37 cellular contexts compared by ENCODE assay signal in the genomic region with DNA sequence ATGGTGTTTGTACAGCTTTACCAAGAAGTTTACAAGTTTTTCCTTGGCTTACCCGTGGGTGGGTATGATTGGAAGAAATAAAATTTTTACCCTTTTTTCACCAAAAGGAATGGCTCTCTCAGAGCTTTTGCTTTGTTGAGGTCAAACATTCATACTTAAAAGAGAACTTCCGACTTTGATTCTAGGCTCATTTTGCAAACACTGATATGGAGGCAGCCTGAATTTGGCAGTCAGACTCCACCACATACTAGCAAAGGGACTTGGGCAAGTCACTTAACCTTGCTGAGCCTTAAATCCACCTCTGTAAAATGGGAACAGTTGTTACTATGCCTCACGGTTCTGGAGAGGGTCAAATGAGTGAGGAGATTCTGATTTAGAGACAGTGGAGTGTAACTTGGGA.
DNase-seq lines count a peak whose midpoint lies in the region; ATAC-seq, FAIRE-seq and TF ChIP-seq lines count a peak whose summit lies in the region.
"Had no signal": no experiment of that assay in that cellular context is flagged by ENCODE, and none has a peak within 500 bp of the region (broad histone marks: within the 10 kb centered on the region; RNA-seq: fewer than 3 reads in every experiment).

No MANE protein-coding gene starts in this region.

- in situ Hi-C loops in K562 (cut with MboI), result no loop called here

- H3K9me3 ChIP-seq in left ventricle myocardium inferior (replicated peaks), result no peaks in the 10 kb centered on the region
- H3K9me3 ChIP-seq in right atrium auricular region, result no peaks in the 10 kb centered on the region
- H3K9me3 ChIP-seq in heart left ventricle, result no peaks in the 10 kb centered on the region
- no peaks in the 10 kb centered on the region for H3K9me3 ChIP-seq in K562 (replicated peaks; ENCODE audit: control insufficient read depth, insufficient read depth, low read depth, low read length)
- H3K9me3 ChIP-seq: A549; BE2C; BLaER1; BLaER1 treated with 17β-estradiol and CSF1 and Interleukin-3, amounts not matched to agents 10 nM and 100 nM; Caco-2 had no signal

- no peak overlapping the region for H3K4me3 Mint-ChIP-seq in GM23338
- H3K4me3 Mint-ChIP-seq: B cell; CD14-positive monocyte; CD4-positive, alpha-beta memory T cell; CD4-positive, alpha-beta T cell; CD4-positive, CD25-positive, alpha-beta regulatory T cell; CD8-positive, alpha-beta memory T cell; CD8-positive, alpha-beta T cell had no signal

- H3K27me3 Mint-ChIP-seq in GM23338 (ENCODE audit: insufficient read depth, low read depth, poor library complexity), result no peaks in the 10 kb centered on the region
- H3K27me3 Mint-ChIP-seq: B cell; CD4-positive, alpha-beta T cell; CD4-positive, CD25-positive, alpha-beta regulatory T cell had no signal

- peak overlapping the region; percentile 19; the same call in 1 of the 2 replicates for H3K27ac Mint-ChIP-seq in GM23338
- H3K27ac Mint-ChIP-seq: B cell; CD14-positive monocyte; CD4-positive, alpha-beta memory T cell; CD4-positive, alpha-beta T cell; CD4-positive, CD25-positive, alpha-beta regulatory T cell; CD8-positive, alpha-beta memory T cell; CD8-positive, alpha-beta T cell had no signal

- H3K4me2 ChIP-seq in GM23338 (no peak overlapping the region), K562 (ENCODE audit: insufficient read depth, low read length) (no peak overlapping the region)
- H3K4me2 ChIP-seq: A549; BLaER1; BLaER1 treated with 17β-estradiol and CSF1 and Interleukin-3, amounts not matched to agents 10 nM and 100 nM had no signal

- no peaks in the 10 kb centered on the region for H3K27me3 ChIP-seq in left ventricle myocardium inferior (ENCODE audit: low read depth)
- no peaks in the 10 kb centered on the region for H3K27me3 ChIP-seq in right atrium auricular region
- H3K27me3 ChIP-seq in heart left ventricle, result no peaks in the 10 kb centered on the region
- no peaks in the 10 kb centered on the region for H3K27me3 ChIP-seq in GM23338 (ENCODE audit: insufficient read depth)
- no peaks in the 10 kb centered on the region for H3K27me3 ChIP-seq in K562 (ENCODE audit: control insufficient read depth in 2 of 2, insufficient read depth in 2 of 2, low read length in 2 of 2)
- H3K27me3 ChIP-seq: BLaER1; BLaER1 treated with 17β-estradiol and CSF1 and Interleukin-3, amounts not matched to agents 10 nM and 100 nM had no signal

- H3K9me3 Mint-ChIP-seq in GM23338, result no peaks in the 10 kb centered on the region
- H3K9me3 Mint-ChIP-seq: CD14-positive monocyte; CD4-positive, alpha-beta memory T cell; CD4-positive, alpha-beta T cell; CD4-positive, CD25-positive, alpha-beta regulatory T cell; CD8-positive, alpha-beta memory T cell; CD8-positive, alpha-beta T cell had no signal

- CTCF ChIA-PET in K562 (lab: Yijun Ruan, JAX; ENCODE audit: low intra/inter-chr PET ratio), result no interaction called here

- peaks cover 9% of the 10 kb centered on the region for H3K4me1 Mint-ChIP-seq in GM23338
- H3K4me1 Mint-ChIP-seq: CD4-positive, alpha-beta memory T cell; CD8-positive, alpha-beta memory T cell had no signal

- intact Hi-C loops in left ventricle myocardium inferior (cut with micrococcal nuclease) (no loop called here), Right ventricle myocardium inferior (cut with DNase I) (no loop called here), heart left ventricle (cut with DNase I) (loop anchor here in 3 of 10 donors (5.0 to 10.0 kb wide), 3 partner anchors 53 to 276 kb away; no protein-coding TSS in a partner anchor), K562 (cut with micrococcal nuclease) (loop anchor here (10.0 kb wide), 1 partner anchor 64 kb away; no protein-coding TSS in a partner anchor)

- no peaks in the 10 kb centered on the region for H3F3A ChIP-seq in GM23338 (replicated peaks; ENCODE audit: low read depth)

- no peak for TF ChIP-seq EP300 in K562 (IDR thresholded peaks at IDR 0.05; ENCODE audit: low read length)

- H3K79me2 ChIP-seq in GM23338 (replicated peaks; ENCODE audit: insufficient read depth), result no peaks in the 10 kb centered on the region
- H3K79me2 ChIP-seq in K562 (ENCODE audit: control insufficient read depth, insufficient read depth, low read length), result no peaks in the 10 kb centered on the region

- peak overlapping the region; percentile 66 for H3K27ac ChIP-seq in left ventricle myocardium inferior (replicated peaks)
- peak overlapping the region; percentile 40 to 61 for H3K27ac ChIP-seq in right atrium auricular region
- peak overlapping the region in 6 of 12 donors; percentile 7 to 51 (median 44) for H3K27ac ChIP-seq in heart left ventricle
- no peak overlapping the region for H3K27ac ChIP-seq in GM23338 (ENCODE audit: low read depth)
- no peak overlapping the region for H3K27ac ChIP-seq in K562 (ENCODE audit: extremely low read depth, low read depth, low read length)
- H3K27ac ChIP-seq: 22Rv1; A549; BLaER1; BLaER1 treated with 17β-estradiol and CSF1 and Interleukin-3, amounts not matched to agents 10 nM and 100 nM; C4-2B had no signal

- 59 to 77% (median 68%) methylated on average over 3 of the region's 3 CpGs for WGBS in heart left ventricle, 4 donors
- 20% methylated on average over 3 of the region's 3 CpGs for WGBS in K562 (ENCODE audit: insufficient coverage, low coverage, missing lambda C conversion rate)

- no peak for ATAC-seq in Right ventricle myocardium inferior
- ATAC-seq in heart left ventricle, result no peak
- no peak for ATAC-seq in GM23338
- ATAC-seq in K562, result no peak
- ATAC-seq in HG03469 (IDR thresholded peaks at IDR 0.05; ENCODE audit: unreplicated experiment), result no peak
- ATAC-seq: A549; CD8-positive, alpha-beta T cell had no signal

- H3K36me3 ChIP-seq in left ventricle myocardium inferior (no peaks in the 10 kb centered on the region), right atrium auricular region (no peaks in the 10 kb centered on the region), heart left ventricle (no peaks in the 10 kb centered on the region), GM23338 (ENCODE audit: insufficient read depth) (no peaks in the 10 kb centered on the region), K562 (ENCODE audit: control insufficient read depth, insufficient read depth, low read length) (no peaks in the 10 kb centered on the region)
- H3K36me3 ChIP-seq: BE2C; BLaER1; BLaER1 treated with 17β-estradiol and CSF1 and Interleukin-3, amounts not matched to agents 10 nM and 100 nM had no signal

- no TSS peak for BruUV-seq in K562 (replicated peaks; lab: Mats Ljungman, UMichigan)

- no peak overlapping the region for H3K4me3 ChIP-seq in left ventricle myocardium inferior
- H3K4me3 ChIP-seq in right atrium auricular region, result no peak overlapping the region
- no peak overlapping the region for H3K4me3 ChIP-seq in heart left ventricle
- H3K4me3 ChIP-seq in GM23338, result no peak overlapping the region
- H3K4me3 ChIP-seq in K562, result no peak overlapping the region
- H3K4me3 ChIP-seq: A549; BLaER1; BLaER1 treated with 17β-estradiol and CSF1 and Interleukin-3, amounts not matched to agents 10 nM and 100 nM had no signal

- 0 out of 3 replicates have a peak, but pooled peaks cover 2% of the 10 kb centered on the region for H3K36me3 Mint-ChIP-seq in GM23338 (ENCODE audit: low read depth)
- H3K36me3 Mint-ChIP-seq: CD4-positive, alpha-beta memory T cell; CD4-positive, CD25-positive, alpha-beta regulatory T cell; CD8-positive, alpha-beta memory T cell; CD8-positive, alpha-beta T cell had no signal

- no peak for DNase-seq in left ventricle myocardium inferior
- DNase-seq in Right ventricle myocardium inferior (ENCODE audit: missing footprints), result no peak
- no peak for DNase-seq in right atrium auricular region (ENCODE audit: low spot score)
- DNase-seq in heart left ventricle, result no peak
- DNase-seq in GM23338 (ENCODE audit: low spot score), result no peak
- DNase-seq in K562 (ENCODE audit: extremely low read depth in 1 of 4, low spot score in 3 of 4), result no peak
- DNase-seq in NCI-H1930 (lab: John Stamatoyannopoulos, UW), result no peak
- DNase-seq: 8988T; ACHN; AML-193; BE2C; C1 segment of cervical spinal cord; Caco-2; Calu3; CD4-positive, alpha-beta memory T cell; CD4-positive, alpha-beta T cell; CD4-positive, CD25-positive, alpha-beta regulatory T cell; CD8-positive, alpha-beta memory T cell; CD8-positive, alpha-beta T cell; COR-L47; DMS 273 treated with DMSO at 0.1 percent for 48 hours; DMS153; DMS53; DMS79; DMS79 treated with DMSO at 0.1 percent for 48 hours; DND-41; EL had no signal

- FAIRE-seq in K562 (lab: Jason Lieb, UNC), result no peak
- FAIRE-seq: A204.1, A549, D721Med had no signal

- TF ChIP-seq RAD21 in K562 (CRISPR knock-in tag; conservative IDR thresholded peaks at IDR 0.05 in 1 of 2, IDR thresholded peaks at IDR 0.05 in 1 of 2), result no peak

- H2AFZ ChIP-seq in GM23338 (no peak overlapping the region), K562 (ENCODE audit: low read depth, low read length) (no peak overlapping the region)

- no peaks in the 10 kb centered on the region for H3K9me1 ChIP-seq in K562 (ENCODE audit: control insufficient read depth, insufficient read depth, low read length)

- H3K4me1 ChIP-seq in left ventricle myocardium inferior, result peaks cover 45% of the 10 kb centered on the region
- H3K4me1 ChIP-seq in right atrium auricular region, result no peaks in the 10 kb centered on the region
- peaks cover 0 to 28% (median 0%) of the 10 kb centered on the region in 12 donors for H3K4me1 ChIP-seq in heart left ventricle
- H3K4me1 ChIP-seq in GM23338 (ENCODE audit: insufficient read depth), result no peaks in the 10 kb centered on the region
- H3K4me1 ChIP-seq in K562 (replicated peaks in 1 of 2; ENCODE audit: control insufficient read depth in 2 of 2, insufficient read depth in 2 of 2, low read length in 2 of 2), result peaks cover 0 to 4% of the 10 kb centered on the region in 2 experiments; a peak in 2 of 5 replicates
- H3K4me1 ChIP-seq: A549, BE2C, Caco-2 had no signal

- TF ChIP-seq CTCF in left ventricle myocardium inferior (IDR thresholded peaks at IDR 0.05; ENCODE audit: borderline replicate concordance), result no peak
- no peak for TF ChIP-seq CTCF in right atrium auricular region (IDR thresholded peaks at IDR 0.05)
- TF ChIP-seq CTCF in heart left ventricle (IDR thresholded peaks at IDR 0.05), result no peak
- no peak for TF ChIP-seq CTCF in GM23338 (conservative IDR thresholded peaks at IDR 0.05; ENCODE audit: low read depth in 2 of 2)
- no peak for TF ChIP-seq CTCF in K562 (IDR thresholded peaks at IDR 0.05 in 2 of 3, conservative IDR thresholded peaks at IDR 0.05 in 1 of 3; ENCODE audit: insufficient read depth in 2 of 3, low read depth in 1 of 3, low read length in 3 of 3)

- H3K9ac ChIP-seq in K562 (ENCODE audit: insufficient read depth in 1 of 2, low read depth in 2 of 2, low read length in 2 of 2), result no peak overlapping the region
- H3K9ac ChIP-seq: BLaER1; BLaER1 treated with 17β-estradiol and CSF1 and Interleukin-3, amounts not matched to agents 10 nM and 100 nM had no signal

- H4K20me1 ChIP-seq in GM23338 (replicated peaks; ENCODE audit: insufficient read depth) (no peaks in the 10 kb centered on the region), K562 (replicated peaks; ENCODE audit: control insufficient read depth, insufficient read depth, low read length) (no peaks in the 10 kb centered on the region)
- H4K20me1 ChIP-seq: BLaER1; BLaER1 treated with 17β-estradiol and CSF1 and Interleukin-3, amounts not matched to agents 10 nM and 100 nM had no signal

- peaks cover 17% of the 10 kb centered on the region for H3K9me2 ChIP-seq in GM23338 (ENCODE audit: insufficient read depth)

- POLR2A ChIA-PET in K562 (lab: Yijun Ruan, JAX), result interaction anchor here (2.0 kb wide), 1 partner anchor 11 kb away, joined by 5 read pairs; no protein-coding TSS in a partner anchor

- TF ChIP-seq POLR2A in heart left ventricle (IDR thresholded peaks at IDR 0.05), result no peak
- no peak for TF ChIP-seq POLR2A in K562 (conservative IDR thresholded peaks at IDR 0.05)

Comparison
In these comparisons a context has a peak if more than half of its experiments do, and no peak if none do; other contexts are left out.
1. H3K27ac ChIP-seq: peak in left ventricle myocardium inferior (single experiment) and right atrium auricular region (2 of 2); none in GM23338 (single experiment) and K562 (single experiment).